ENCODE assay signal across 1 cellular context in the genomic region with DNA sequence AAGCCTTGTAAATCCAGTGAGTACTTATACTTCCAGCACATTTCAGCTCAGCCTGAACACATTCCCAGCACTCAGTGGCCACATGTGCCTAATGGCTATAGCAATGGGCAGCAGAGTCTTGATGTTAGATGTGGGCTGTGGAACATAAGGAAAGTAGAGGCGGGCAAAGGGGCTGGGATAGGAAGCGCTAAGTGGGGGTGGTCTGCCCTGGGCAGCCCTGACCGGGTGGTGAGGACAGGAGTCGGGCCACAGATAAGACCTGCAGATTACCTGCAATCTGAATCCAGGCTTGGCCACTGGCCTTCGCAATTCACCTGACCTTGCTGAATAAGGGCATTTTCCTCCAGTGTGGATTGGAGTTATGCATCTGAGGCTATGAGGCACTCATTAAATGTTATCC.
TF ChIP-seq lines count a peak whose summit lies in the region.

No MANE protein-coding gene starts in this region.

TF ChIP-seq in HCT116, 20 proteins besides CTCF, POLR2A, EP300 and RAD21:
- TF ChIP-seq EZH2 (IDR thresholded peaks at IDR 0.05) (no peak), ZNF274 (IDR thresholded peaks at IDR 0.05; ENCODE audit: low read depth, low read length) (no peak), SIN3A (IDR thresholded peaks at IDR 0.05; ENCODE audit: low read depth) (no peak), TCF7L2 (IDR thresholded peaks at IDR 0.05; ENCODE audit: borderline replicate concordance, extremely low read depth, insufficient read depth, insufficient read length) (no peak)
